Comparison of ENCODE assay signal across 27 cellular contexts in genomic region chr1:225828706-225829344, GRCh38.
"Had no signal": no experiment of that assay in that cellular context is flagged by ENCODE, and none has a peak within 500 bp of the region (broad histone marks: within the 10 kb centered on the region; RNA-seq: fewer than 3 reads in every experiment).

No MANE protein-coding gene starts in this region.

- DNase-seq: activated CD4-positive, alpha-beta T cell treated with anti-CD3 and anti-CD28 coated beads for 48 hours; activated CD4-positive, alpha-beta T cell treated with anti-CD3 and anti-CD28 coated beads, Interleukin-2, amount 50 U/mL, for 48 hours; activated CD8-positive, alpha-beta memory T cell treated with anti-CD3 and anti-CD28 coated beads for 24 hours; activated effector memory CD4-positive, alpha-beta T cell treated with Interleukin-2 at 50 U/mL for 16 hours; activated naive CD4-positive, alpha-beta T cell treated with Interleukin-2 at 50 U/mL for 16 hours; brain microvascular endothelial cell; cortex of kidney; effector memory CD8-positive, alpha-beta T cell; foreskin fibroblast; heart left ventricle; nucleus accumbens; stimulated activated CD4-positive, alpha-beta T cell treated with anti-CD3 and anti-CD28 coated beads, Interleukin-12 subunit alpha, Interleukin-12 subunit beta, amount 100 ng/mL, for 4 hours; stimulated activated CD4-positive, alpha-beta T cell treated with anti-CD3 and anti-CD28 coated beads, Interleukin-4, amount 100 ng/mL, for 1 hour; SW 1271; T1000; uterus; WERI-Rb-1 had no signal

- H3K27ac ChIP-seq: brain microvascular endothelial cell, heart left ventricle, thoracic aorta, uterus, WERI-Rb-1 had no signal

- H3K4me3 ChIP-seq: ascending aorta, heart left ventricle, mucosa of descending colon, thoracic aorta, uterus had no signal

- H3K36me3 Mint-ChIP-seq: activated naive CD8-positive, alpha-beta T cell had no signal

- H3K27ac Mint-ChIP-seq: activated naive CD8-positive, alpha-beta T cell; stimulated activated naive CD8-positive, alpha-beta T cell treated with anti-CD3 and anti-CD28 coated beads, Interleukin-15, Interleukin-2, amounts not matched to agents 100 ng/mL and 50 ng/mL, for 24 hours; T-helper 1 cell treated with Interleukin-12 subunit alpha and Interleukin-12 subunit beta and Interleukin-4 antibody, amounts not matched to agents 30 μg/mL and 1 μg/mL, for 36 hours; type B pancreatic cell had no signal

- ATAC-seq: activated CD4-positive, CD25-positive, alpha-beta regulatory T cell treated with anti-CD3 and anti-CD28 coated beads, Interleukin-2, amount 50 U/mL, for 24 hours; effector memory CD8-positive, alpha-beta T cell; esophagus mucosa; heart left ventricle; mucosa of descending colon; right cardiac atrium had no signal

- H3K36me3 ChIP-seq: uterus, WERI-Rb-1 had no signal

- H3K27me3 ChIP-seq: ascending aorta, brain microvascular endothelial cell, heart left ventricle, uterus had no signal

- H3K27me3 Mint-ChIP-seq: activated naive CD8-positive, alpha-beta T cell; stimulated activated naive CD8-positive, alpha-beta T cell treated with anti-CD3 and anti-CD28 coated beads, Interleukin-15, Interleukin-2, amounts not matched to agents 100 ng/mL and 50 ng/mL, for 24 hours; type B pancreatic cell had no signal

- H3K9me3 ChIP-seq: ascending aorta, heart left ventricle, mucosa of descending colon, thoracic aorta, uterus had no signal

- H3K4me3 Mint-ChIP-seq: activated naive CD8-positive, alpha-beta T cell; effector memory CD8-positive, alpha-beta T cell; stimulated activated naive CD8-positive, alpha-beta T cell treated with anti-CD3 and anti-CD28 coated beads, Interleukin-15, Interleukin-2, amounts not matched to agents 100 ng/mL and 50 ng/mL, for 24 hours; T-helper 1 cell treated with Interleukin-12 subunit alpha and Interleukin-12 subunit beta and Interleukin-4 antibody, amounts not matched to agents 30 μg/mL and 1 μg/mL, for 36 hours; type B pancreatic cell had no signal
